In genomic region chr16:56608876-56609462, GRCh38 we compare ENCODE assay signal across 8 cellular contexts. TPM values are rescaled to one million over a fixed set of nuclear protein-coding genes. Genes with fewer than 3 reads are reported as not detected.
DNase-seq lines count a peak whose midpoint lies in the region; ATAC-seq, FAIRE-seq and TF ChIP-seq lines count a peak whose summit lies in the region.

No MANE protein-coding gene starts in this region.

- no peak for TF ChIP-seq EP300 in gastroesophageal sphincter (IDR thresholded peaks at IDR 0.05)

- H3K36me3 ChIP-seq in WERI-Rb-1: no peaks in the 10 kb centered on the region
- no peaks in the 10 kb centered on the region for H3K36me3 ChIP-seq in gastroesophageal sphincter

- DNase-seq in activated CD8-positive, alpha-beta memory T cell treated with anti-CD3 and anti-CD28 coated beads, Interleukin-2, amount 10 ng/mL, durations not matched to agents 7 days and 5 days: no peak
- no peak for DNase-seq in activated CD8-positive, alpha-beta memory T cell treated with anti-CD3 and anti-CD28 coated beads, Interleukin-2, amount 50 U/mL, for 48 hours
- DNase-seq in WERI-Rb-1: no peak
- DNase-seq in retinal pigment epithelial cell (ENCODE audit: low read depth): no peak
- no peak for DNase-seq in frontal cortex (ENCODE audit: low spot score in 2 of 2)

- FAIRE-seq in frontal cortex (lab: Jason Lieb, UNC): no peak

- H3K4me3 Mint-ChIP-seq in activated CD8-positive, alpha-beta memory T cell treated with anti-CD3 and anti-CD28 coated beads, Interleukin-2, amount 10 ng/mL, durations not matched to agents 7 days and 5 days: peak overlapping the region; percentile 95

- no peaks in the 10 kb centered on the region for H3K27me3 Mint-ChIP-seq in activated CD8-positive, alpha-beta memory T cell treated with anti-CD3 and anti-CD28 coated beads, Interleukin-2, amount 10 ng/mL, durations not matched to agents 7 days and 5 days

- no peak for ATAC-seq in activated CD8-positive, alpha-beta memory T cell treated with anti-CD3 and anti-CD28 coated beads, Interleukin-2, amount 10 ng/mL, durations not matched to agents 7 days and 5 days
- no peak for ATAC-seq in gastroesophageal sphincter
- ATAC-seq in GM18907 (IDR thresholded peaks at IDR 0.05; ENCODE audit: unreplicated experiment): no peak
- ATAC-seq in GM21423 (IDR thresholded peaks at IDR 0.05; ENCODE audit: unreplicated experiment): no peak

- H3K27ac ChIP-seq in WERI-Rb-1: peak overlapping the region; percentile 34
- H3K27ac ChIP-seq in gastroesophageal sphincter: peak overlapping the region; percentile 71 to 92 (median 88)

- H3K4me1 ChIP-seq in gastroesophageal sphincter: peaks cover 0 to 63% (median 26%) of the 10 kb centered on the region in 3 donors

- CTCF ChIA-PET in activated CD8-positive, alpha-beta memory T cell treated with anti-CD3 and anti-CD28 coated beads, Interleukin-2, amount 10 ng/mL, durations not matched to agents 7 days and 5 days (lab: Charles Lee): interaction anchor here (1.5 to 3.9 kb wide), 4 partner anchors 8 to 93 kb away, joined by 3 to 15 read pairs (median 8); no protein-coding TSS in a partner anchor

- H3K4me3 ChIP-seq in WERI-Rb-1 (ENCODE audit: low read depth, low read length) (peak overlapping the region; percentile 73), gastroesophageal sphincter (peak overlapping the region; percentile 61 to 83), retinal pigment epithelial cell (ENCODE audit: low read length) (peak overlapping the region; percentile 79)

- H3K4me1 Mint-ChIP-seq in activated CD8-positive, alpha-beta memory T cell treated with anti-CD3 and anti-CD28 coated beads, Interleukin-2, amount 10 ng/mL, durations not matched to agents 7 days and 5 days: peaks cover 54% of the 10 kb centered on the region

- no peaks in the 10 kb centered on the region for H3K9me3 Mint-ChIP-seq in activated CD8-positive, alpha-beta memory T cell treated with anti-CD3 and anti-CD28 coated beads, Interleukin-2, amount 10 ng/mL, durations not matched to agents 7 days and 5 days (ENCODE audit: low read depth)

- H3K27me3 ChIP-seq in WERI-Rb-1 (ENCODE audit: insufficient read depth, low read depth, severe bottlenecking) (no peaks in the 10 kb centered on the region), gastroesophageal sphincter (no peaks in the 10 kb centered on the region)

- WGBS in gastroesophageal sphincter (ENCODE audit: low coverage in 1 of 2), 2 donors: 0 to 3% methylated on average over 10 to 17 of the region's 21 CpGs

- no peaks in the 10 kb centered on the region for H3K36me3 Mint-ChIP-seq in activated CD8-positive, alpha-beta memory T cell treated with anti-CD3 and anti-CD28 coated beads, Interleukin-2, amount 10 ng/mL, durations not matched to agents 7 days and 5 days

- no peak for TF ChIP-seq POLR2A in gastroesophageal sphincter (IDR thresholded peaks at IDR 0.05)

- H3K27ac Mint-ChIP-seq in activated CD8-positive, alpha-beta memory T cell treated with anti-CD3 and anti-CD28 coated beads, Interleukin-2, amount 10 ng/mL, durations not matched to agents 7 days and 5 days: peak overlapping the region; percentile 94

- TF ChIP-seq CTCF in WERI-Rb-1 (IDR thresholded peaks at IDR 0.05; ENCODE audit: low read depth, low read length) (no peak), gastroesophageal sphincter (IDR thresholded peaks at IDR 0.05) (no peak), retinal pigment epithelial cell (conservative IDR thresholded peaks at IDR 0.05; ENCODE audit: low read depth, low read length) (no peak)

- no peaks in the 10 kb centered on the region for H3K9me3 ChIP-seq in WERI-Rb-1 (ENCODE audit: severe bottlenecking)
- H3K9me3 ChIP-seq in gastroesophageal sphincter: no peaks in the 10 kb centered on the region

RNA-seq across cellular contexts. Expression of gene MT2A, which starts 0.6 kb away (rescaled TPM):
- total RNA-seq in activated CD8-positive, alpha-beta memory T cell treated with anti-CD3 and anti-CD28 coated beads, Interleukin-2, amount 10 ng/mL, durations not matched to agents 7 days and 5 days: 100 to 1,000 TPM; 121 to 125 TPM
- total RNA-seq in gastroesophageal sphincter (100 to 1,000 TPM in 2 of 4 donors, 10 to 100 TPM in 2; 27.2 to 216 (median 119) TPM), frontal cortex (1.6 TPM)

RNA-seq across cellular contexts. Expression of gene MT1E, which starts 16.6 kb away (rescaled TPM):
- 10 to 100 TPM; 41.2 to 54.1 TPM for total RNA-seq in activated CD8-positive, alpha-beta memory T cell treated with anti-CD3 and anti-CD28 coated beads, Interleukin-2, amount 10 ng/mL, durations not matched to agents 7 days and 5 days
- total RNA-seq in gastroesophageal sphincter (100 to 1,000 TPM; 101 to 194 (median 144) TPM), frontal cortex (5.7 TPM)

RNA-seq across cellular contexts. Expression of gene MT3, which starts 19.6 kb away (rescaled TPM):
- total RNA-seq in activated CD8-positive, alpha-beta memory T cell treated with anti-CD3 and anti-CD28 coated beads, Interleukin-2, amount 10 ng/mL, durations not matched to agents 7 days and 5 days: 1 to 10 TPM in 1 of 2 experiments, not detected in 1; 3.6 TPM
- total RNA-seq in gastroesophageal sphincter: 1 to 10 TPM in 2 of 4 donors, not detected in 2; 2.0 to 3.6 TPM
- 7.3 TPM for total RNA-seq in frontal cortex

RNA-seq across cellular contexts. Expression of gene MT1M, which starts 23.5 kb away (rescaled TPM):
- total RNA-seq in activated CD8-positive, alpha-beta memory T cell treated with anti-CD3 and anti-CD28 coated beads, Interleukin-2, amount 10 ng/mL, durations not matched to agents 7 days and 5 days: not detected
- total RNA-seq in gastroesophageal sphincter (10 to 100 TPM in 2 of 4 donors, 1 to 10 TPM in 2; 2.6 to 36.9 (median 6.9) TPM), frontal cortex (not detected)

RNA-seq across cellular contexts. Expression of gene MT1A, which starts 29.5 kb away (rescaled TPM):
- under 1 TPM in 1 of 2 experiments, not detected in 1; 0.91 TPM for total RNA-seq in activated CD8-positive, alpha-beta memory T cell treated with anti-CD3 and anti-CD28 coated beads, Interleukin-2, amount 10 ng/mL, durations not matched to agents 7 days and 5 days
- total RNA-seq in gastroesophageal sphincter (100 to 1,000 TPM in 1 of 4 donors, 10 to 100 TPM in 1, 1 to 10 TPM in 1, not detected in 1; 9.9 to 171 (median 25.5) TPM), frontal cortex (not detected)

Comparison
In these comparisons a context has a peak if more than half of its experiments do, and no peak if none do; other contexts are left out.
1. RNA of gene MT2A, which starts 0.6 kb away (total RNA-seq): 27.2 to 216 TPM in gastroesophageal sphincter and 121 to 125 TPM in activated CD8-positive, alpha-beta memory T cell treated with anti-CD3 and anti-CD28 coated beads, Interleukin-2, amount 10 ng/mL, durations not matched to agents 7 days and 5 days; 1.6 TPM in frontal cortex (single experiment); every median in the first group is over 10 times any median in the second.
2. Peak in every context shown above with its lines, with median percentiles within 50 percentile points of each other: H3K4me3 ChIP-seq.